ENCODE assay signal across 3 cellular contexts in the genomic region with DNA sequence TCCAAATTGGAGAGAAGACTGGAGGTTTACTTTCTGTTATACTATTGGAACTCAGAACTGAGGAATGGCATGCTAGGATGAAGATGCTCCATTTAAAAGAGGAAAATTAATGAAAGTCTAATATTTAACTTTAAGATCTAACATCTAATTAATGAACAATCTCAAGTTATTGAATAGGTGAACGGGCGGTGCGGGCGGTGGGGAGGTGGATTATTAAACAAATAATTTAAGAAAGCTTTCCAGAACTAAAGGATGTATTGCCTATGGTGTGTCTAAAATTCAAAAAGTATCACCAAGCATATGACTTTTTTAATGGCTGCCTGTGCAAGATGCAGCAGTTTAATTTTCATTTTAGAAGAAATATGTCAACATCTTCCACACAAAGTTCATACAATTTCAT.
"Had no signal": no experiment of that assay in that cellular context is flagged by ENCODE, and none has a peak within 500 bp of the region (broad histone marks: within the 10 kb centered on the region; RNA-seq: fewer than 3 reads in every experiment).

No MANE protein-coding gene starts in this region.

- ATAC-seq: GM12878 had no signal

- DNase-seq: GDM1, GF-D8 had no signal
